10 cellular contexts compared by ENCODE assay signal in the genomic region with DNA sequence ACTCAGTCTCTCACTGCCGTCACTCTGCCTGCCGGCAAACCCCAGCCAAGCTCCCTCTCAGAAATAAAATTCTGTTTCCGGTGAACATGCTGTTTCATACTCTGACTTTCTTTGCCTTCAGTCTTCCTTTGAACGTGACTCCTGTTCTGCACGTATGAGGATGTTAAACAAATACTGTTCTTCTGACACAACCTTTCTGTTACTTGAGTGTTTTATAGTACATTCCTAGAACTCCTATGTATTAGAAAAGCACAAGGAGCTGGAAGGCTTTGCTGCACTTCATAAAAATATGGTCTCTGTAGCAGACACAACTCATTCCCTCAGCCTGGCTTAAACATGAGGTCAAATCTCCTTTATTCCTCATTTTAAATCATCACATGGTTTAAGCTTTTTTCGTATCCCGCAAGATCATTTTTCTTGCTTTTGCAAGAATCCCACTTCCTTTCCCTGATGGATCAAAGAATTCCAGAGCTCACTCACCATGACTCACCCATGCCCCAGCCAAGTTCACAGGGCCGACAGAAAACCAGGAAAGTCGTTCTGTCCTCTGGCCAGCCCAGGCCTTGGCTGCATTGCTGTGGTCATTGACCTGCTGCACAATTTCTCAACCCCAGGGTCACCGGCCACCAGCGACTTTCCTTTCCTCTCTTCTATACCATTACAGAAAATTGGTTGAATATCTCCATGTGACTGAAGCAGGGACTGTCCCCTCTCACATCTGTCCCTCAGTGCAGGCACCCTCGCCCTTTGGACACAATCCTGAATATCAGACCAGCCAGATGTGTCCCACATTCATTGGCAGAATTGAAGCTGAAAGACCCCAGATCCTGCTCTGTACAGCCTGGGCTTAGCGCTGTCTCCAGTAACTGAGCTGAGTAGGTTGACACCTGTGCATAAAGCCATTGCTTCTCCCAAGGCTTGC.
DNase-seq lines count a peak whose midpoint lies in the region; ATAC-seq, FAIRE-seq and TF ChIP-seq lines count a peak whose summit lies in the region.
"Had no signal": no experiment of that assay in that cellular context is flagged by ENCODE, and none has a peak within 500 bp of the region (broad histone marks: within the 10 kb centered on the region; RNA-seq: fewer than 3 reads in every experiment).

No MANE protein-coding gene starts in this region.

- no peak overlapping the region for H2BK15ac ChIP-seq in neuronal stem cell (ENCODE audit: low read length)

- DNase-seq in AG08396 (ENCODE audit: low spot score) = peak; percentile 78
- peak; percentile 92 to 94 for DNase-seq in SJSA1 (ENCODE audit: low read depth in 1 of 2, low spot score in 2 of 2)
- DNase-seq in fibroblast of the aortic adventitia (ENCODE audit: low read depth) = peak; percentile 99
- no peak for DNase-seq in neuronal stem cell (ENCODE audit: low spot score)
- no peak for DNase-seq in OCI-M2 (lab: John Stamatoyannopoulos, UW; ENCODE audit: unreplicated experiment)
- DNase-seq in small intestine = no peak
- DNase-seq: NCI-H69 had no signal

- no peak overlapping the region for H3K9ac ChIP-seq in neuronal stem cell (ENCODE audit: low read depth, low read length, poor library complexity)
- H3K9ac ChIP-seq: BLaER1 treated with 17β-estradiol and CSF1 and Interleukin-3, amounts not matched to agents 10 nM and 100 nM had no signal

- no peak for TF ChIP-seq POLR2A in GM18505 (IDR thresholded peaks at IDR 0.05; ENCODE audit: borderline replicate concordance, extremely low read depth, insufficient read depth, insufficient read length)

- no peak overlapping the region for H3K4me2 ChIP-seq in neuronal stem cell (ENCODE audit: insufficient read depth, low read length, poor library complexity, severe bottlenecking)
- H3K4me2 ChIP-seq: BLaER1 treated with 17β-estradiol and CSF1 and Interleukin-3, amounts not matched to agents 10 nM and 100 nM had no signal

- peak overlapping the region; percentile 99 for H3K27ac ChIP-seq in SJSA1
- H3K27ac ChIP-seq in neuronal stem cell (replicated peaks; ENCODE audit: low read length) = no peak overlapping the region
- H3K27ac ChIP-seq in small intestine (ENCODE audit: low read depth in 1 of 2, low read length in 1 of 2) = peak overlapping the region in 1 of 2 donors; percentile 46
- H3K27ac ChIP-seq: BLaER1 treated with 17β-estradiol and CSF1 and Interleukin-3, amounts not matched to agents 10 nM and 100 nM had no signal

- H3K79me1 ChIP-seq in neuronal stem cell (ENCODE audit: low read depth, low read length) = peaks cover 2% of the 10 kb centered on the region

- H3K14ac ChIP-seq in neuronal stem cell (ENCODE audit: low read length) = no peak overlapping the region

- H3K4me1 ChIP-seq in SJSA1 (replicated peaks) (peaks cover 83% of the 10 kb centered on the region), neuronal stem cell (ENCODE audit: control insufficient read depth in 2 of 2, insufficient read depth in 1 of 2, low read depth in 1 of 2, low read length in 2 of 2) (peaks cover 24 to 39% of the 10 kb centered on the region in 2 donors), small intestine (ENCODE audit: control insufficient read depth in 2 of 2, insufficient read depth in 1 of 2, low read depth in 1 of 2, low read length in 1 of 2) (no peaks in the 10 kb centered on the region)

- H2AFZ ChIP-seq in neuronal stem cell (ENCODE audit: low read length) = peak overlapping the region; percentile 15

- peak overlapping the region; percentile 51 for H2BK12ac ChIP-seq in neuronal stem cell (ENCODE audit: low read length)

- H3K27me3 ChIP-seq in SJSA1 (replicated peaks) (no peaks in the 10 kb centered on the region), neuronal stem cell (ENCODE audit: control insufficient read depth in 3 of 3, insufficient read depth in 3 of 3, low read depth in 1 of 3, low read length in 3 of 3) (no peaks in the 10 kb centered on the region), small intestine (ENCODE audit: control insufficient read depth in 2 of 2, insufficient read depth in 2 of 2, low read length in 2 of 2) (no peaks in the 10 kb centered on the region)
- H3K27me3 ChIP-seq: BLaER1 treated with 17β-estradiol and CSF1 and Interleukin-3, amounts not matched to agents 10 nM and 100 nM had no signal

- TF ChIP-seq CTCF in fibroblast of the aortic adventitia (IDR thresholded peaks at IDR 0.05; ENCODE audit: insufficient read depth, low read length) = no peak

- no peak for ATAC-seq in GM18505 (IDR thresholded peaks at IDR 0.05; ENCODE audit: unreplicated experiment)
- ATAC-seq in GM21381 (IDR thresholded peaks at IDR 0.05; ENCODE audit: unreplicated experiment) = no peak

- H2BK5ac ChIP-seq in neuronal stem cell (ENCODE audit: low read length) = no peak overlapping the region

- H3K4ac ChIP-seq in neuronal stem cell (ENCODE audit: low read length) = no peak overlapping the region

- H4K8ac ChIP-seq in neuronal stem cell (ENCODE audit: low read depth, low read length) = no peak overlapping the region

- H3K23ac ChIP-seq in neuronal stem cell (ENCODE audit: low read depth, low read length, poor library complexity) = no peak overlapping the region

- no peak overlapping the region for H3K18ac ChIP-seq in neuronal stem cell (ENCODE audit: low read length)

- FAIRE-seq in small intestine (lab: Jason Lieb, UNC) = no peak

- no peak overlapping the region for H4K91ac ChIP-seq in neuronal stem cell (ENCODE audit: low read depth, low read length, poor library complexity)

- no peaks in the 10 kb centered on the region for H3K36me3 ChIP-seq in SJSA1
- no peaks in the 10 kb centered on the region for H3K36me3 ChIP-seq in neuronal stem cell (replicated peaks in 1 of 2; ENCODE audit: control insufficient read depth in 2 of 2, insufficient read depth in 2 of 2, low read length in 2 of 2)
- no peaks in the 10 kb centered on the region for H3K36me3 ChIP-seq in small intestine (ENCODE audit: control insufficient read depth in 2 of 2, insufficient read depth in 2 of 2, low read length in 2 of 2)
- H3K36me3 ChIP-seq: BLaER1 treated with 17β-estradiol and CSF1 and Interleukin-3, amounts not matched to agents 10 nM and 100 nM had no signal

- H3K4me3 ChIP-seq in SJSA1 = no peak overlapping the region
- no peak overlapping the region for H3K4me3 ChIP-seq in fibroblast of the aortic adventitia (ENCODE audit: low read depth, low read length)
- no peak overlapping the region for H3K4me3 ChIP-seq in neuronal stem cell (ENCODE audit: low read length in 2 of 2)
- no peak overlapping the region for H3K4me3 ChIP-seq in small intestine (ENCODE audit: low read depth in 1 of 2, low read length in 2 of 2)
- H3K4me3 ChIP-seq: BLaER1 treated with 17β-estradiol and CSF1 and Interleukin-3, amounts not matched to agents 10 nM and 100 nM had no signal

- H2BK120ac ChIP-seq in neuronal stem cell (ENCODE audit: low read depth, low read length) = no peak overlapping the region

- H3K9me3 ChIP-seq in SJSA1 (replicated peaks) (no peaks in the 10 kb centered on the region), neuronal stem cell (replicated peaks in 1 of 2; ENCODE audit: control insufficient read depth in 2 of 2, insufficient read depth in 1 of 2, low read depth in 1 of 2, low read length in 2 of 2) (peaks cover 6 to 12% of the 10 kb centered on the region in 2 donors), small intestine (ENCODE audit: control insufficient read depth, low read depth) (no peaks in the 10 kb centered on the region)
- H3K9me3 ChIP-seq: BLaER1 treated with 17β-estradiol and CSF1 and Interleukin-3, amounts not matched to agents 10 nM and 100 nM had no signal

- WGBS in neuronal stem cell (ENCODE audit: extremely low coverage in 2 of 2, insufficient read length in 2 of 2, insufficient replicate concordance in 1 of 2), 2 donors = no CpG with 5 or more reads among the region's 13 CpGs
- 61 to 80% (median 69%) methylated on average over 13 of the region's 13 CpGs for WGBS in small intestine, 3 donors

- no peak overlapping the region for H2AK5ac ChIP-seq in neuronal stem cell (ENCODE audit: low read depth, low read length)

Comparison
In these comparisons a context has a peak if more than half of its experiments do, and no peak if none do; other contexts are left out.
1. DNase-seq: peak in AG08396 (single experiment), SJSA1 (2 of 2) and fibroblast of the aortic adventitia (single experiment); none in neuronal stem cell (single experiment), OCI-M2 (single experiment) and small intestine (single experiment).